Comparison of ENCODE assay signal across 18 cellular contexts in genomic region chr14:42111355-42111754, GRCh38.
DNase-seq lines count a peak whose midpoint lies in the region; ATAC-seq and TF ChIP-seq lines count a peak whose summit lies in the region.
"Had no signal": no experiment of that assay in that cellular context is flagged by ENCODE, and none has a peak within 500 bp of the region (broad histone marks: within the 10 kb centered on the region; RNA-seq: fewer than 3 reads in every experiment).

No MANE protein-coding gene starts in this region.

- CTCF ChIA-PET in mammary epithelial cell (lab: Charles Lee; ENCODE audit: low non-redundant PET), result no interaction called here

- no peaks in the 10 kb centered on the region for H3K79me2 ChIP-seq in mammary epithelial cell (ENCODE audit: insufficient read depth, low read length)

- BruUV-seq in mammary epithelial cell (replicated peaks; lab: Mats Ljungman, UMichigan), result no TSS peak

- H3K36me3 ChIP-seq in mammary epithelial cell (ENCODE audit: insufficient read depth, low read length) (no peaks in the 10 kb centered on the region), upper lobe of right lung (no peaks in the 10 kb centered on the region)
- H3K36me3 ChIP-seq: BLaER1, HAP-1 had no signal

- H3K9me3 ChIP-seq in mammary epithelial cell (replicated peaks; ENCODE audit: insufficient read depth, low read length) (peaks cover 16% of the 10 kb centered on the region), upper lobe of right lung (no peaks in the 10 kb centered on the region)
- H3K9me3 ChIP-seq: HAP-1 had no signal

- H3K27me3 ChIP-seq in mammary epithelial cell (ENCODE audit: insufficient read depth, low read length), result no peaks in the 10 kb centered on the region
- no peaks in the 10 kb centered on the region for H3K27me3 ChIP-seq in foreskin keratinocyte
- no peaks in the 10 kb centered on the region for H3K27me3 ChIP-seq in upper lobe of right lung
- H3K27me3 ChIP-seq: BLaER1 had no signal

- H2AFZ ChIP-seq in mammary epithelial cell (ENCODE audit: low read depth, low read length), result no peak overlapping the region
- H2AFZ ChIP-seq: GM23248 had no signal

- no peaks in the 10 kb centered on the region for H4K20me1 ChIP-seq in mammary epithelial cell (ENCODE audit: insufficient read depth, low read length)
- H4K20me1 ChIP-seq: BLaER1 had no signal

- DNase-seq in DMS53 (lab: John Stamatoyannopoulos, UW) (peak; percentile 11), DMS53 treated with DMSO at 0.1 percent for 48 hours (lab: John Stamatoyannopoulos, UW; ENCODE audit: unreplicated experiment) (no peak), mammary epithelial cell (peak; percentile 19), foreskin keratinocyte (peak; percentile 55 to 76), upper lobe of right lung (peak; percentile 19)
- DNase-seq: CD4-positive, alpha-beta memory T cell; DMS153; DND-41; EL had no signal

- H3K27ac ChIP-seq in mammary epithelial cell (ENCODE audit: insufficient read depth, low read depth, low read length) (no peak overlapping the region), foreskin keratinocyte (no peak overlapping the region), upper lobe of right lung (no peak overlapping the region)
- H3K27ac ChIP-seq: 22Rv1, A549, BLaER1, GM23248 had no signal

- ATAC-seq in foreskin keratinocyte (peak; percentile 86), upper lobe of right lung (no peak), HG03571 (IDR thresholded peaks at IDR 0.05; ENCODE audit: unreplicated experiment) (no peak), HG02870 (IDR thresholded peaks at IDR 0.05; ENCODE audit: unreplicated experiment) (no peak), HG03095 (IDR thresholded peaks at IDR 0.05; ENCODE audit: unreplicated experiment) (no peak)
- ATAC-seq: A549, GM12878 had no signal

- no peak overlapping the region for H3K4me2 ChIP-seq in mammary epithelial cell (ENCODE audit: insufficient read depth, low read depth, low read length)
- H3K4me2 ChIP-seq: A549, BLaER1 had no signal

- intact Hi-C loops in mammary epithelial cell (cut with micrococcal nuclease), result loop anchor here (2.0 to 5.0 kb wide), 2 partner anchors 103 to 896 kb away; no protein-coding TSS in a partner anchor
- intact Hi-C loops in upper lobe of right lung (cut with DNase I), result no loop called here

- no peak overlapping the region for H3K4me3 ChIP-seq in mammary epithelial cell (replicated peaks in 1 of 3; ENCODE audit: insufficient read depth in 1 of 3, low read depth in 2 of 3, low read length in 3 of 3)
- H3K4me3 ChIP-seq in upper lobe of right lung, result no peak overlapping the region
- H3K4me3 ChIP-seq: A549, BLaER1, GM12878, GM23248, HAP-1 had no signal

- in situ Hi-C loops in mammary epithelial cell (cut with MboI; ENCODE audit: low sequenced_read_pairs in 2 of 2), result no loop called here

- TF ChIP-seq CTCF in mammary epithelial cell (conservative IDR thresholded peaks at IDR 0.05 in 1 of 2, IDR thresholded peaks at IDR 0.05 in 1 of 2; ENCODE audit: extremely low read depth in 1 of 2, insufficient read depth in 1 of 2, low read depth in 1 of 2, low read length in 2 of 2), result no peak
- no peak for TF ChIP-seq CTCF in foreskin keratinocyte (conservative IDR thresholded peaks at IDR 0.05)
- TF ChIP-seq CTCF in upper lobe of right lung (IDR thresholded peaks at IDR 0.05), result no peak

- 83% methylated on average over 2 of the region's 2 CpGs for WGBS in mammary epithelial cell (ENCODE audit: low coverage, missing lambda C conversion rate)

- dilution Hi-C loops in mammary epithelial cell (cut with HindIII; ENCODE audit: low sequenced_read_pairs), result no loop called here

- H3K4me1 ChIP-seq in mammary epithelial cell (ENCODE audit: insufficient read depth, low read length) (peaks cover 9% of the 10 kb centered on the region), foreskin keratinocyte (no peaks in the 10 kb centered on the region), upper lobe of right lung (no peaks in the 10 kb centered on the region)
- H3K4me1 ChIP-seq: A549, BLaER1, HAP-1 had no signal

- no peak overlapping the region for H3K9ac ChIP-seq in mammary epithelial cell (ENCODE audit: insufficient read depth, low read length)
- H3K9ac ChIP-seq: BLaER1, GM23248 had no signal
